Comparison of ENCODE assay signal across 8 cellular contexts in genomic region chr4:159455675-159456235, GRCh38.
DNase-seq lines count a peak whose midpoint lies in the region; ATAC-seq and TF ChIP-seq lines count a peak whose summit lies in the region.

No MANE protein-coding gene starts in this region.

- DNase-seq in NCI-H2107 treated with DMSO at 0.1 percent for 48 hours (lab: John Stamatoyannopoulos, UW; ENCODE audit: unreplicated experiment) = peak; percentile 4
- DNase-seq in NCI-H2107 (lab: John Stamatoyannopoulos, UW) = no peak
- DNase-seq in HCT116 (ENCODE audit: low read depth, low spot score) = peak; percentile 31
- DNase-seq in NCI-H2029 treated with DMSO at 0.1 percent for 48 hours (lab: John Stamatoyannopoulos, UW) = peak; percentile 43
- DNase-seq in ascending aorta (ENCODE audit: low spot score in 2 of 2) = no peak
- no peak for DNase-seq in left lung
- no peak for DNase-seq in stimulated activated naive CD8-positive, alpha-beta T cell treated with anti-CD3 and anti-CD28 coated beads, Interleukin-15, Interleukin-2, amounts not matched to agents 100 U/mL and 50 U/mL, for 24 hours

- ATAC-seq in HCT116 (peak; percentile 80), left lung (peak; percentile 70), HG03159 (IDR thresholded peaks at IDR 0.05; ENCODE audit: unreplicated experiment) (no peak)
- no peak for ATAC-seq in stimulated activated naive CD8-positive, alpha-beta T cell treated with anti-CD3 and anti-CD28 coated beads, Interleukin-15, Interleukin-2, amounts not matched to agents 100 U/mL and 50 U/mL, for 24 hours

- H3K9me2 ChIP-seq in HCT116 (ENCODE audit: insufficient read depth) = no peaks in the 10 kb centered on the region

- H3K4me2 ChIP-seq in HCT116 (ENCODE audit: low read length) = peak overlapping the region; percentile 47

- TF ChIP-seq RAD21 in HCT116 (IDR thresholded peaks at IDR 0.05; ENCODE audit: low read depth) = peak; percentile 59

- H3K4me3 ChIP-seq in HCT116 (replicated peaks in 1 of 2; ENCODE audit: low read depth in 1 of 2, low read length in 2 of 2) (peak overlapping the region in 1 of 2 experiments; percentile 21; a peak in 2 of 4 replicates), ascending aorta (no peak overlapping the region), left lung (no peak overlapping the region)

- no peak for TF ChIP-seq POLR2A in HCT116 (IDR thresholded peaks at IDR 0.05; ENCODE audit: borderline replicate concordance, extremely low read depth, insufficient read depth, insufficient read length)

- RAD21 ChIA-PET in HCT116 (lab: Charles Lee; ENCODE audit: low non-redundant PET in 1 of 2, low total read pairs in 2 of 2, uncharacterized antibody in 2 of 2, unreplicated experiment in 2 of 2) = no interaction called here

- H3K79me2 ChIP-seq in HCT116 (ENCODE audit: insufficient read depth, low read length) = no peaks in the 10 kb centered on the region

- H3K27ac ChIP-seq in HCT116 (ENCODE audit: low read depth, low read length) (no peak overlapping the region), ascending aorta (no peak overlapping the region), left lung (no peak overlapping the region)

- H3K9ac ChIP-seq in HCT116 (ENCODE audit: low read length) = no peak overlapping the region

- H3K36me3 ChIP-seq in HCT116 (ENCODE audit: control insufficient read depth in 1 of 2, insufficient read depth in 2 of 2, low read length in 2 of 2) (no peaks in the 10 kb centered on the region), ascending aorta (no peaks in the 10 kb centered on the region), left lung (no peaks in the 10 kb centered on the region)

- no peaks in the 10 kb centered on the region for H4K20me1 ChIP-seq in HCT116 (ENCODE audit: insufficient read depth)

- H2AFZ ChIP-seq in HCT116 (ENCODE audit: low read depth, low read length, poor library complexity, severe bottlenecking) = peak overlapping the region; percentile 97

- no TSS peak for BruUV-seq in HCT116 (replicated peaks; lab: Mats Ljungman, UMichigan)

- TF ChIP-seq CTCF in HCT116 (IDR thresholded peaks at IDR 0.05 in 2 of 3, conservative IDR thresholded peaks at IDR 0.05 in 1 of 3; ENCODE audit: borderline replicate concordance in 1 of 3, insufficient read depth in 1 of 3, low read depth in 2 of 3, low read length in 2 of 3) (peak; percentile 47 to 78 (median 78); a peak in 5 of 6 replicates), ascending aorta (IDR thresholded peaks at IDR 0.05) (peak in 2 of 3 experiments; percentile 56 to 62), left lung (IDR thresholded peaks at IDR 0.05) (peak; percentile 45 to 53)

- no peaks in the 10 kb centered on the region for H3K27me3 ChIP-seq in HCT116 (ENCODE audit: insufficient read depth, low read length)
- no peaks in the 10 kb centered on the region for H3K27me3 ChIP-seq in ascending aorta
- no peaks in the 10 kb centered on the region for H3K27me3 ChIP-seq in left lung

- POLR2A ChIA-PET in HCT116 (lab: Charles Lee) = no interaction called here

- intact Hi-C loops in HCT116 (cut with micrococcal nuclease) (no loop called here), ascending aorta (cut with DNase I) (no loop called here), left lung (cut with DNase I) (no loop called here)

- H3K9me3 ChIP-seq in HCT116 (ENCODE audit: control insufficient read depth in 1 of 2, insufficient read depth in 1 of 2, low read depth in 1 of 2, low read length in 2 of 2) (no peaks in the 10 kb centered on the region), ascending aorta (no peaks in the 10 kb centered on the region), left lung (no peaks in the 10 kb centered on the region)

- CTCF ChIA-PET in HCT116 (lab: Charles Lee) = interaction anchor here (0.6 to 2.0 kb wide), 10 partner anchors 9 to 1201 kb away, joined by 3 to 5 read pairs (median 4); partner anchors contain the start of gene PPID

- H3K4me1 ChIP-seq in HCT116 (ENCODE audit: control insufficient read depth in 1 of 2, insufficient read depth in 2 of 2, low read length in 2 of 2) = peaks cover 0 to 4% of the 10 kb centered on the region in 2 experiments; a peak in 1 of 4 replicates
- peaks cover 0 to 3% of the 10 kb centered on the region in 2 donors for H3K4me1 ChIP-seq in ascending aorta
- H3K4me1 ChIP-seq in left lung = no peaks in the 10 kb centered on the region

TF ChIP-seq in HCT116, 20 proteins besides CTCF, POLR2A, EP300 and RAD21:
- TF ChIP-seq FOSL1 (IDR thresholded peaks at IDR 0.05; ENCODE audit: low read depth) = no peak
- TF ChIP-seq CBX3 (IDR thresholded peaks at IDR 0.05; ENCODE audit: low read depth) = no peak
TF ChIP-seq in HCT116: peak in this region for 0.

Comparison
In these comparisons a context has a peak if more than half of its experiments do, and no peak if none do; other contexts are left out.
1. DNase-seq: peak in NCI-H2107 treated with DMSO at 0.1 percent for 48 hours (single experiment), HCT116 (single experiment) and NCI-H2029 treated with DMSO at 0.1 percent for 48 hours (single experiment); none in NCI-H2107 (single experiment), ascending aorta (0 of 2), left lung (0 of 2) and stimulated activated naive CD8-positive, alpha-beta T cell treated with anti-CD3 and anti-CD28 coated beads, Interleukin-15, Interleukin-2, amounts not matched to agents 100 U/mL and 50 U/mL, for 24 hours (single experiment).
2. ATAC-seq: peak in HCT116 (single experiment) and left lung (single experiment); none in HG03159 (single experiment) and stimulated activated naive CD8-positive, alpha-beta T cell treated with anti-CD3 and anti-CD28 coated beads, Interleukin-15, Interleukin-2, amounts not matched to agents 100 U/mL and 50 U/mL, for 24 hours (single experiment).
3. Peak in every context shown above with its lines, with median percentiles within 50 percentile points of each other: CTCF ChIP-seq.